ENCODE assay signal across 17 cellular contexts in genomic region chr6:150689900-150690590, GRCh38.
DNase-seq lines count a peak whose midpoint lies in the region; ATAC-seq, FAIRE-seq and TF ChIP-seq lines count a peak whose summit lies in the region.
"Had no signal": no experiment of that assay in that cellular context is flagged by ENCODE, and none has a peak within 500 bp of the region (broad histone marks: within the 10 kb centered on the region; RNA-seq: fewer than 3 reads in every experiment).

No MANE protein-coding gene starts in this region.

- H3K36me3 ChIP-seq in stomach: no peaks in the 10 kb centered on the region
- H3K36me3 ChIP-seq: heart left ventricle, left lung had no signal

- no peaks in the 10 kb centered on the region for H3K27me3 Mint-ChIP-seq in mesothelial cell of epicardium (ENCODE audit: low read depth)
- H3K27me3 Mint-ChIP-seq: activated CD4-positive, alpha-beta T cell treated with anti-CD3 and anti-CD28 coated beads, Interleukin-2, amount 10 ng/mL, durations not matched to agents 24 days and 14 days had no signal

- TF ChIP-seq POLR2A in stomach (IDR thresholded peaks at IDR 0.05): no peak

- no peak for FAIRE-seq in HTR-8/SVneo (lab: Jason Lieb, UNC)

- peak; percentile 48 for ATAC-seq in GM18511 (IDR thresholded peaks at IDR 0.05; ENCODE audit: unreplicated experiment)
- peak; percentile 57 for ATAC-seq in GM21529 (IDR thresholded peaks at IDR 0.05; ENCODE audit: unreplicated experiment)
- peak; percentile 48 for ATAC-seq in HG03432 (IDR thresholded peaks at IDR 0.05; ENCODE audit: unreplicated experiment)
- ATAC-seq in HG02970 (IDR thresholded peaks at IDR 0.05; ENCODE audit: low FRiP score, unreplicated experiment): no peak
- ATAC-seq: heart left ventricle; left lung; natural killer cell treated with Interleukin-12 subunit alpha and Interleukin-12 subunit beta and Interleukin-15 and Interleukin-18, amount 100 ng/mL, for 72 hours had no signal

- DNase-seq in mesothelial cell of epicardium (ENCODE audit: low spot score in 2 of 2, unreplicated experiment in 2 of 2) (no peak), HTR-8/SVneo (ENCODE audit: insufficient read length, low spot score) (no peak), stomach (no peak), NCI-H748 treated with DMSO at 0.1 percent for 48 hours (lab: John Stamatoyannopoulos, UW) (no peak)
- DNase-seq: activated CD4-positive, alpha-beta T cell treated with anti-CD3 and anti-CD28 coated beads, Interleukin-2, amount 10 ng/mL, durations not matched to agents 24 days and 14 days; activated T-cell treated with anti-CD3 and anti-CD28 coated beads, Interleukin-2, amount 50 U/mL, for 48 hours; heart left ventricle; left lung; NCI-H187 treated with DMSO at 0.1 percent for 48 hours; SHP77 treated with DMSO at 0.1 percent for 48 hours; T1000 had no signal

- WGBS in stomach, 5 donors: 94 to 96% (median 95%) methylated on average over 5 of the region's 5 CpGs

- H3K9me3 ChIP-seq in stomach: no peaks in the 10 kb centered on the region
- H3K9me3 ChIP-seq: heart left ventricle, left lung had no signal

- peaks cover 61% of the 10 kb centered on the region for H3K4me1 Mint-ChIP-seq in mesothelial cell of epicardium
- H3K4me1 Mint-ChIP-seq: activated CD4-positive, alpha-beta T cell treated with anti-CD3 and anti-CD28 coated beads, Interleukin-2, amount 10 ng/mL, durations not matched to agents 24 days and 14 days had no signal

- H3K4me1 ChIP-seq in stomach: peaks cover 3 to 16% (median 12%) of the 10 kb centered on the region in 4 donors

- intact Hi-C loops in stomach (cut with DNase I; ENCODE audit: low total_unique reads): no loop called here

- TF ChIP-seq EP300 in stomach (IDR thresholded peaks at IDR 0.05): no peak

- H3K27ac ChIP-seq in stomach: no peak overlapping the region
- H3K27ac ChIP-seq: HL-60, left lung had no signal

- H3K27ac Mint-ChIP-seq in mesothelial cell of epicardium: peak overlapping the region; percentile 70
- H3K27ac Mint-ChIP-seq: activated CD4-positive, alpha-beta T cell treated with anti-CD3 and anti-CD28 coated beads, Interleukin-2, amount 10 ng/mL, durations not matched to agents 24 days and 14 days; natural killer cell treated with Interleukin-12 subunit alpha and Interleukin-12 subunit beta and Interleukin-15 and Interleukin-18, amount 100 ng/mL, for 72 hours had no signal

- no peaks in the 10 kb centered on the region for H3K9me3 Mint-ChIP-seq in mesothelial cell of epicardium
- H3K9me3 Mint-ChIP-seq: activated CD4-positive, alpha-beta T cell treated with anti-CD3 and anti-CD28 coated beads, Interleukin-2, amount 10 ng/mL, durations not matched to agents 24 days and 14 days; natural killer cell treated with Interleukin-12 subunit alpha and Interleukin-12 subunit beta and Interleukin-15 and Interleukin-18, amount 100 ng/mL, for 72 hours had no signal

- peaks cover 2% of the 10 kb centered on the region for H3K36me3 Mint-ChIP-seq in mesothelial cell of epicardium
- H3K36me3 Mint-ChIP-seq: natural killer cell treated with Interleukin-12 subunit alpha and Interleukin-12 subunit beta and Interleukin-15 and Interleukin-18, amount 100 ng/mL, for 72 hours had no signal

- no peak overlapping the region for H3K4me3 ChIP-seq in stomach
- H3K4me3 ChIP-seq: heart left ventricle, left lung had no signal

- TF ChIP-seq CTCF in mesothelial cell of epicardium (IDR thresholded peaks at IDR 0.05; ENCODE audit: unreplicated experiment) (no peak), stomach (IDR thresholded peaks at IDR 0.05) (no peak)

- no peaks in the 10 kb centered on the region for H3K27me3 ChIP-seq in stomach
- H3K27me3 ChIP-seq: heart left ventricle, left lung had no signal

- no peak overlapping the region for H3K4me3 Mint-ChIP-seq in mesothelial cell of epicardium
- H3K4me3 Mint-ChIP-seq: activated CD4-positive, alpha-beta T cell treated with anti-CD3 and anti-CD28 coated beads, Interleukin-2, amount 10 ng/mL, durations not matched to agents 24 days and 14 days; natural killer cell treated with Interleukin-12 subunit alpha and Interleukin-12 subunit beta and Interleukin-15 and Interleukin-18, amount 100 ng/mL, for 72 hours had no signal
